26 cellular contexts compared by ENCODE assay signal in the genomic region with DNA sequence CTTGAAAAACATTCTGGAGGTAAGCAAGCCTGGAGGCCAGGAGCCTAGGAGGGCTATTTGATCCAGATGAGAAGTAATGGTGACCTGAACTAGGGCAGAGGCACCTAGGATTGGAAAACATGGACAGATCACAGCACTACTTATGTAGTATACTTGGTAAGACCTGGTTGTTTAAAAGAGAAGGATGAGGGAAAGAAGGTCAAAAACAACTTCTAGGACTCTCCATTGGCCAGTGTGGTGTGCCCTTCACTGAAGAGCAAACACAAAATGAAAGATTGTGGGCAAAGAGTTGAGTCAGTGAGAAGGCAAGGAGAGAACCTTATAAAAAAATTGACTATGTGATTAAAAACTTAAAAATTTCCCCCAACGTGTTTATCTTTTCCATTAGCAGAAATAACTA. TPM values are rescaled to one million over a fixed set of nuclear protein-coding genes. Genes with fewer than 3 reads are reported as not detected.
"Had no signal": no experiment of that assay in that cellular context is flagged by ENCODE, and none has a peak within 500 bp of the region (broad histone marks: within the 10 kb centered on the region; RNA-seq: fewer than 3 reads in every experiment).

No MANE protein-coding gene starts in this region.

- H3K36me3 ChIP-seq: brain microvascular endothelial cell had no signal

- ATAC-seq: Panc1, Right ventricle myocardium inferior, T-cell had no signal

- H3K4me3 ChIP-seq: cardiac muscle cell, MG63, SK-N-MC had no signal

- H3K9ac ChIP-seq: KMS-11 had no signal

- H3K4me3 Mint-ChIP-seq: T-cell had no signal

- H3K27me3 ChIP-seq: brain microvascular endothelial cell, cardiac muscle cell, MG63 had no signal

- H3K27ac ChIP-seq: brain microvascular endothelial cell, cardiac muscle cell, KMS-11, SK-N-MC, VCaP had no signal

- H3K4me2 ChIP-seq: KMS-11 had no signal

- DNase-seq: activated CD4-positive, alpha-beta T cell treated with anti-CD3 and anti-CD28 coated beads, Interleukin-2, amount 50 U/mL, for 1 hour; activated CD4-positive, CD25-positive, alpha-beta regulatory T cell; activated gamma-delta T cell treated with Interleukin-2 at 50 U/mL for 16 hours; activated naive CD4-positive, alpha-beta T cell treated with anti-CD3 and anti-CD28 coated beads, Interleukin-2, amount 50 U/mL, for 16 hours; activated T-cell treated with anti-CD3 and anti-CD28 coated beads for 4 hours; amygdala; brain microvascular endothelial cell; MG63; NCI-H1105; NCI-H1436; NCI-H1694 treated with DMSO at 0.1 percent for 48 hours; NCI-H2029 treated with DMSO at 0.1 percent for 48 hours; NCI-H345; NCI-H510A; NCI-H526 treated with DMSO at 0.1 percent for 48 hours; NCI-H82; OCI-M1; RPMI8226; T-cell had no signal

- H3K27me3 Mint-ChIP-seq: T-cell had no signal

- H3K9me3 ChIP-seq: MG63 had no signal

- H3K27ac Mint-ChIP-seq: T-cell had no signal

RNA-seq across cellular contexts. Expression of gene ANKRD1, which starts 14.3 kb away (rescaled TPM):
- total RNA-seq: T-cell; T-helper 2 cell treated with Interferon-gamma antibody and Interleukin-4, amounts not matched to agents 100 ng/mL and 5 ng/mL, for 36 hours had no signal

RNA-seq across cellular contexts. Expression of gene HTR7, which starts 48.8 kb away (rescaled TPM):
- total RNA-seq: cardiac muscle cell, Right ventricle myocardium inferior had no signal
